In genomic region chr7:6575246-6576023, GRCh38 we compare ENCODE assay signal across 15 cellular contexts. TPM values are rescaled to one million over a fixed set of nuclear protein-coding genes. Genes with fewer than 3 reads are reported as not detected.
DNase-seq lines count a peak whose midpoint lies in the region; ATAC-seq and TF ChIP-seq lines count a peak whose summit lies in the region.
"Had no signal": no experiment of that assay in that cellular context is flagged by ENCODE, and none has a peak within 500 bp of the region (broad histone marks: within the 10 kb centered on the region; RNA-seq: fewer than 3 reads in every experiment).

No MANE protein-coding gene starts in this region.

- peak overlapping the region in 7 of 11 experiments; percentile 36 to 94 (median 90); a peak in 8 of 22 replicates for H3K27ac ChIP-seq in BLaER1 treated with 17β-estradiol and CSF1 and Interleukin-3, amounts not matched to agents 10 nM and 100 nM
- no peak overlapping the region for H3K27ac ChIP-seq in CD8-positive, alpha-beta T cell (ENCODE audit: low read depth, low read length)
- H3K27ac ChIP-seq: colonic mucosa, psoas muscle, transverse colon had no signal

- no peaks in the 10 kb centered on the region; a peak in 1 of 22 replicates for H4K20me1 ChIP-seq in BLaER1 treated with 17β-estradiol and CSF1 and Interleukin-3, amounts not matched to agents 10 nM and 100 nM

- TF ChIP-seq CTCF in CD8-positive, alpha-beta T cell (IDR thresholded peaks at IDR 0.05) = no peak
- TF ChIP-seq CTCF in activated CD8-positive, alpha-beta T cell treated with anti-CD3 and anti-CD28 coated beads for 36 hours (IDR thresholded peaks at IDR 0.05) = no peak
- no peak for TF ChIP-seq CTCF in mesothelial cell of epicardium (IDR thresholded peaks at IDR 0.05; ENCODE audit: unreplicated experiment)

- H3K4me1 ChIP-seq in BLaER1 treated with 17β-estradiol and CSF1 and Interleukin-3, amounts not matched to agents 10 nM and 100 nM = peaks cover 50 to 87% (median 83%) of the 10 kb centered on the region in 10 experiments
- H3K4me1 ChIP-seq in CD8-positive, alpha-beta T cell (ENCODE audit: insufficient read depth, low read length) = peaks cover 4% of the 10 kb centered on the region
- H3K4me1 ChIP-seq: colonic mucosa had no signal

- ATAC-seq in CD8-positive, alpha-beta T cell = no peak
- ATAC-seq in activated CD8-positive, alpha-beta T cell treated with anti-CD3 and anti-CD28 coated beads for 36 hours = no peak
- ATAC-seq: activated CD4-positive, CD25-positive, alpha-beta regulatory T cell treated with anti-CD3 and anti-CD28 coated beads, Interleukin-2, amount 50 U/mL, for 24 hours; psoas muscle; stimulated activated effector memory CD8-positive, alpha-beta T cell treated with anti-CD3 and anti-CD28 coated beads, Interleukin-12 subunit alpha, Interleukin-12 subunit beta, amount 100 ng/mL, for 72 hours had no signal

- DNase-seq in CD8-positive, alpha-beta T cell = no peak
- no peak for DNase-seq in activated CD8-positive, alpha-beta T cell treated with anti-CD3 and anti-CD28 coated beads for 36 hours
- DNase-seq in mesothelial cell of epicardium (ENCODE audit: low spot score in 2 of 2, unreplicated experiment in 2 of 2) = no peak
- no peak for DNase-seq in stimulated activated CD4-positive, alpha-beta T cell treated with anti-CD3 and anti-CD28 coated beads, Interleukin-4, amount 100 ng/mL, for 1 hour
- DNase-seq in NCI-H748 treated with DMSO at 0.1 percent for 48 hours (lab: John Stamatoyannopoulos, UW) = no peak
- no peak for DNase-seq in HK-2 (ENCODE audit: unreplicated experiment)
- DNase-seq: colonic mucosa, NCI-H1105, psoas muscle, spleen, transverse colon had no signal

- CTCF ChIA-PET in CD8-positive, alpha-beta T cell (lab: Charles Lee) = interaction anchor here (0.8 to 2.1 kb wide), 10 partner anchors 7 to 282 kb away, joined by 3 to 9 read pairs (median 4); no protein-coding TSS in a partner anchor
- CTCF ChIA-PET in activated CD8-positive, alpha-beta T cell treated with anti-CD3 and anti-CD28 coated beads for 36 hours (lab: Charles Lee) = interaction anchor here (0.6 to 5.9 kb wide), 7 partner anchors 14 to 60 kb away, joined by 3 to 44 read pairs (median 4); partner anchors contain the start of gene INTS15

- peak overlapping the region in 4 of 11 experiments; percentile 21 to 92 (median 90); a peak in 5 of 22 replicates for H3K9ac ChIP-seq in BLaER1 treated with 17β-estradiol and CSF1 and Interleukin-3, amounts not matched to agents 10 nM and 100 nM

- no peaks in the 10 kb centered on the region for H3K36me3 ChIP-seq in BLaER1 treated with 17β-estradiol and CSF1 and Interleukin-3, amounts not matched to agents 10 nM and 100 nM
- H3K36me3 ChIP-seq in CD8-positive, alpha-beta T cell (ENCODE audit: insufficient read depth, low read length) = no peaks in the 10 kb centered on the region
- H3K36me3 ChIP-seq: colonic mucosa, transverse colon had no signal

- H3K36me3 Mint-ChIP-seq in CD8-positive, alpha-beta T cell = peaks cover 14% of the 10 kb centered on the region
- H3K36me3 Mint-ChIP-seq in activated CD8-positive, alpha-beta T cell treated with anti-CD3 and anti-CD28 coated beads for 36 hours (ENCODE audit: low read depth) = peaks cover 5% of the 10 kb centered on the region
- peaks cover 6% of the 10 kb centered on the region for H3K36me3 Mint-ChIP-seq in mesothelial cell of epicardium

- no peak overlapping the region for H3K4me3 ChIP-seq in BLaER1 treated with 17β-estradiol and CSF1 and Interleukin-3, amounts not matched to agents 10 nM and 100 nM
- H3K4me3 ChIP-seq in CD8-positive, alpha-beta T cell (ENCODE audit: low read depth, low read length) = no peak overlapping the region
- H3K4me3 ChIP-seq: colonic mucosa, psoas muscle, transverse colon had no signal

- H3K27ac Mint-ChIP-seq in CD8-positive, alpha-beta T cell = no peak overlapping the region
- no peak overlapping the region for H3K27ac Mint-ChIP-seq in activated CD8-positive, alpha-beta T cell treated with anti-CD3 and anti-CD28 coated beads for 36 hours
- H3K27ac Mint-ChIP-seq in mesothelial cell of epicardium = peak overlapping the region; percentile 71
- H3K27ac Mint-ChIP-seq: stimulated activated effector memory CD8-positive, alpha-beta T cell treated with anti-CD3 and anti-CD28 coated beads, Interleukin-12 subunit alpha, Interleukin-12 subunit beta, amount 100 ng/mL, for 72 hours had no signal

- no peaks in the 10 kb centered on the region for H3K27me3 ChIP-seq in BLaER1 treated with 17β-estradiol and CSF1 and Interleukin-3, amounts not matched to agents 10 nM and 100 nM
- H3K27me3 ChIP-seq in CD8-positive, alpha-beta T cell (ENCODE audit: insufficient read depth, low read length) = no peaks in the 10 kb centered on the region
- H3K27me3 ChIP-seq: colonic mucosa, spleen, transverse colon had no signal

- H3K9me3 ChIP-seq in BLaER1 treated with 17β-estradiol and CSF1 and Interleukin-3, amounts not matched to agents 10 nM and 100 nM (replicated peaks in 1 of 11) = no peaks in the 10 kb centered on the region
- no peaks in the 10 kb centered on the region for H3K9me3 ChIP-seq in CD8-positive, alpha-beta T cell (ENCODE audit: low read length)
- H3K9me3 ChIP-seq: colonic mucosa, psoas muscle, spleen, transverse colon had no signal

- peaks cover 3% of the 10 kb centered on the region for H3K27me3 Mint-ChIP-seq in CD8-positive, alpha-beta T cell (ENCODE audit: low read depth)
- no peaks in the 10 kb centered on the region for H3K27me3 Mint-ChIP-seq in activated CD8-positive, alpha-beta T cell treated with anti-CD3 and anti-CD28 coated beads for 36 hours
- peaks cover 4% of the 10 kb centered on the region for H3K27me3 Mint-ChIP-seq in mesothelial cell of epicardium (ENCODE audit: low read depth)

- peak overlapping the region; percentile 76 for H3K4me3 Mint-ChIP-seq in CD8-positive, alpha-beta T cell
- H3K4me3 Mint-ChIP-seq in activated CD8-positive, alpha-beta T cell treated with anti-CD3 and anti-CD28 coated beads for 36 hours = peak overlapping the region; percentile 84
- H3K4me3 Mint-ChIP-seq in mesothelial cell of epicardium = peak overlapping the region; percentile 62

- peak overlapping the region in 9 of 11 experiments; percentile 38 to 89 (median 81); a peak in 17 of 22 replicates for H3K4me2 ChIP-seq in BLaER1 treated with 17β-estradiol and CSF1 and Interleukin-3, amounts not matched to agents 10 nM and 100 nM

- POLR2A ChIA-PET in CD8-positive, alpha-beta T cell (lab: Charles Lee) = interaction anchor here (3.9 kb wide), 1 partner anchor 15 kb away, joined by 29 read pairs; the partner anchor contains the start of gene INTS15
- POLR2A ChIA-PET in activated CD8-positive, alpha-beta T cell treated with anti-CD3 and anti-CD28 coated beads for 36 hours (lab: Charles Lee) = interaction anchor here (1.1 to 4.0 kb wide), 3 partner anchors 10 to 29 kb away, joined by 3 to 18 read pairs (median 3); partner anchors contain the start of gene INTS15

- H3K4me1 Mint-ChIP-seq in CD8-positive, alpha-beta T cell (ENCODE audit: low read depth) = peaks cover 11% of the 10 kb centered on the region
- H3K4me1 Mint-ChIP-seq in activated CD8-positive, alpha-beta T cell treated with anti-CD3 and anti-CD28 coated beads for 36 hours (ENCODE audit: low read depth) = peaks cover 20% of the 10 kb centered on the region
- peaks cover 5% of the 10 kb centered on the region for H3K4me1 Mint-ChIP-seq in mesothelial cell of epicardium

- intact Hi-C loops in CD8-positive, alpha-beta T cell (cut with DNase I, micrococcal nuclease) = loop anchor here (2.0 to 10.0 kb wide), 3 partner anchors 61 to 1601 kb away; partner anchors contain the start of genes ZNF12 (in 1 of the 2) and ZNF316 (in 1 of the 2)
- intact Hi-C loops in activated CD8-positive, alpha-beta T cell treated with anti-CD3 and anti-CD28 coated beads for 36 hours (cut with micrococcal nuclease) = no loop called here

- no peaks in the 10 kb centered on the region for H3K9me3 Mint-ChIP-seq in CD8-positive, alpha-beta T cell
- H3K9me3 Mint-ChIP-seq in activated CD8-positive, alpha-beta T cell treated with anti-CD3 and anti-CD28 coated beads for 36 hours = no peaks in the 10 kb centered on the region
- no peaks in the 10 kb centered on the region for H3K9me3 Mint-ChIP-seq in mesothelial cell of epicardium
- H3K9me3 Mint-ChIP-seq: stimulated activated effector memory CD8-positive, alpha-beta T cell treated with anti-CD3 and anti-CD28 coated beads, Interleukin-12 subunit alpha, Interleukin-12 subunit beta, amount 100 ng/mL, for 72 hours had no signal

RNA-seq across cellular contexts. Expression of gene ZDHHC4, which starts 1.8 kb away (rescaled TPM):
- 10 to 100 TPM; 35.6 to 37.0 TPM for total RNA-seq in CD8-positive, alpha-beta T cell
- 10 to 100 TPM; 27.8 to 32.0 TPM for total RNA-seq in activated CD8-positive, alpha-beta T cell treated with anti-CD3 and anti-CD28 coated beads for 36 hours
- 66.9 to 75.3 TPM (median 67.9 TPM) in 3 replicates for total RNA-seq in mesothelial cell of epicardium

RNA-seq across cellular contexts. Expression of gene INTS15, which starts 14.4 kb away (rescaled TPM):
- total RNA-seq in CD8-positive, alpha-beta T cell = 10 to 100 TPM; 48.8 to 52.3 TPM
- 10 to 100 TPM; 26.8 to 29.8 TPM for total RNA-seq in activated CD8-positive, alpha-beta T cell treated with anti-CD3 and anti-CD28 coated beads for 36 hours
- 44.1 to 44.5 TPM (median 44.4 TPM) in 3 replicates for total RNA-seq in mesothelial cell of epicardium

RNA-seq across cellular contexts. Expression of gene GRID2IP, which starts 24.2 kb away (rescaled TPM):
- under 1 TPM; 0.25 to 0.33 TPM for total RNA-seq in CD8-positive, alpha-beta T cell
- under 1 TPM; 0.18 to 0.23 TPM for total RNA-seq in activated CD8-positive, alpha-beta T cell treated with anti-CD3 and anti-CD28 coated beads for 36 hours
- 1.4 to 1.5 TPM (median 1.5 TPM) in 3 replicates for total RNA-seq in mesothelial cell of epicardium
- total RNA-seq: fibroblast of villous mesenchyme had no signal

RNA-seq across cellular contexts. Expression of gene ZNF853, which starts 40.0 kb away (rescaled TPM):
- 1 to 10 TPM; 4.2 to 4.8 TPM for total RNA-seq in CD8-positive, alpha-beta T cell
- total RNA-seq in activated CD8-positive, alpha-beta T cell treated with anti-CD3 and anti-CD28 coated beads for 36 hours = 1 to 10 TPM; 1.3 to 1.8 TPM
- 22.7 to 23.5 TPM (median 22.9 TPM) in 3 replicates for total RNA-seq in mesothelial cell of epicardium
